In genomic region chr17:74595037-74595436, GRCh38 we compare ENCODE assay signal across 10 cellular contexts. TPM values are rescaled to one million over a fixed set of nuclear protein-coding genes. Genes with fewer than 3 reads are reported as not detected.
"Had no signal": no experiment of that assay in that cellular context is flagged by ENCODE, and none has a peak within 500 bp of the region (broad histone marks: within the 10 kb centered on the region; RNA-seq: fewer than 3 reads in every experiment).

No MANE protein-coding gene starts in this region.

- H3K27ac Mint-ChIP-seq: IgD-negative memory B cell had no signal

- H3K9ac ChIP-seq: KMS-11 had no signal

- H3K4me3 Mint-ChIP-seq: IgD-negative memory B cell had no signal

- FAIRE-seq: HTR-8/SVneo, K562 had no signal

- H3K36me3 Mint-ChIP-seq: IgD-negative memory B cell had no signal

- DNase-seq: IMR-90, KBM-7, KG1 had no signal

- H3K4me3 ChIP-seq: K562 had no signal

- H3K4me2 ChIP-seq: KMS-11 had no signal

- ATAC-seq: K562 had no signal

- H3K27ac ChIP-seq: HL-60, KMS-11 had no signal

RNA-seq across cellular contexts. Expression of gene CD300LD, which starts 3.0 kb away (rescaled TPM):
- total RNA-seq: HT-29, HT1080, IMR-90, K562 had no signal
- polyA plus RNA-seq: IgD-negative memory B cell, IMR-90, K562 had no signal

RNA-seq across cellular contexts. Expression of gene CD300H, which starts 27.7 kb away (rescaled TPM):
- total RNA-seq: HT-29, HT1080, IMR-90, K562 had no signal
- polyA plus RNA-seq: IMR-90, K562 had no signal

RNA-seq across cellular contexts. Expression of gene CD300E, which starts 28.5 kb away (rescaled TPM):
- total RNA-seq: HT-29, HT1080, IMR-90, K562 had no signal
- polyA plus RNA-seq: IMR-90, K562 had no signal

RNA-seq across cellular contexts. Expression of gene CD300C, which starts 49.1 kb away (rescaled TPM):
- total RNA-seq: IMR-90, K562 had no signal
- polyA plus RNA-seq: IMR-90 had no signal
